In the genomic region with DNA sequence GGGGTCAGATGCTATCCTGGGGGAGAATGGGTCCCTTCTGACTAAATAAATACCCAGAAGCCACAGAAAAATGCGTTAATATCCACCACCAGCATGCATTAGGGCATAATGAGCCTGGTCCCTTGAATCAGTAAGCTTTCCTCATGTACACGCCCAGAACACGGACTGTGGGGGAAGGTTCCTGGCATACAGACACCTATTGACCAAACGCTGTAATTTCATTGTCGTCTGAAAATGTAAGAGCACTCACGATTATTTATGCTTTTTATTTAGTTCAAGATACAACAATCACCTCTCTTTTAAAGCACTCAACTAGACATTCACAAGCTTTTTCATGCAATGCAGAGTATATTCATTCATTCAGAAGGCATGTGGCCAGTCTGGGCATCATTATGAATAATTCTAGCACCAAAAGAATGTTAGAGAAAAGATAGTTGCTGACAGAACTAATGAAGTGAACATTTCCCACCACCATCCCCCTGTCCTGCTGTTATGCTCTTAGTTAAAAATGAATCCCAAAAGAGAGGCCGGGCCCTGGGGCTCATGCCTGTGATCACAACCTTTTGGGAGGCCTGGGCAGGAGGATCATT, we compare ENCODE assay signal across 16 cellular contexts.
DNase-seq lines count a peak whose midpoint lies in the region; ATAC-seq and TF ChIP-seq lines count a peak whose summit lies in the region.
"Had no signal": no experiment of that assay in that cellular context is flagged by ENCODE, and none has a peak within 500 bp of the region (broad histone marks: within the 10 kb centered on the region; RNA-seq: fewer than 3 reads in every experiment).

No MANE protein-coding gene starts in this region.

- no peak overlapping the region for H3K4me2 ChIP-seq in GM23248 (ENCODE audit: unreplicated experiment)
- H3K4me2 ChIP-seq: BLaER1 had no signal

- H3K27ac ChIP-seq in GM23248 (peak overlapping the region; percentile 93), iPS-20b (ENCODE audit: low read length) (no peak overlapping the region), skeletal muscle tissue (ENCODE audit: low read depth, low read length) (no peak overlapping the region)
- no peak overlapping the region for H3K27ac ChIP-seq in CD8-positive, alpha-beta T cell (ENCODE audit: low read depth, low read length)
- H3K27ac ChIP-seq: BLaER1, parathyroid adenoma had no signal

- in situ Hi-C loops in GM23248 (cut with MboI), result no loop called here

- no peaks in the 10 kb centered on the region for H3K36me3 ChIP-seq in GM23248 (ENCODE audit: low read depth)
- H3K36me3 ChIP-seq in iPS-20b (ENCODE audit: insufficient read depth, low read depth, low read length), result no peaks in the 10 kb centered on the region
- H3K36me3 ChIP-seq in skeletal muscle tissue (ENCODE audit: control insufficient read depth in 3 of 3, insufficient read depth in 3 of 3, low read length in 3 of 3), result peaks cover 36 to 41% (median 37%) of the 10 kb centered on the region in 3 donors
- no peaks in the 10 kb centered on the region for H3K36me3 ChIP-seq in CD8-positive, alpha-beta T cell (ENCODE audit: insufficient read depth, low read length)

- no peaks in the 10 kb centered on the region for H3K9me3 Mint-ChIP-seq in CD8-positive, alpha-beta T cell
- H3K9me3 Mint-ChIP-seq: activated T-helper 17 cell treated with anti-CD3 and anti-CD28 coated beads, Interleukin-2, amount 50 U/mL, for 72 hours; T-cell; WTC11 had no signal

- no peaks in the 10 kb centered on the region for H3K79me2 ChIP-seq in GM23248 (ENCODE audit: insufficient read depth)

- CTCF ChIA-PET in CD8-positive, alpha-beta T cell (lab: Charles Lee), result interaction anchor here (0.8 kb wide), 1 partner anchor 10 kb away, joined by 3 read pairs; no protein-coding TSS in a partner anchor

- peaks cover 32% of the 10 kb centered on the region for H3F3A ChIP-seq in GM23248 (ENCODE audit: insufficient read depth)

- H3K9me2 ChIP-seq in GM23248 (ENCODE audit: insufficient read depth), result no peaks in the 10 kb centered on the region

- no peaks in the 10 kb centered on the region for H3K27me3 ChIP-seq in GM23248 (replicated peaks; ENCODE audit: insufficient read depth)
- H3K27me3 ChIP-seq in iPS-20b (ENCODE audit: insufficient read depth, low read length), result no peaks in the 10 kb centered on the region
- H3K27me3 ChIP-seq in skeletal muscle tissue (ENCODE audit: control insufficient read depth in 3 of 3, insufficient read depth in 3 of 3, low read length in 3 of 3), result no peaks in the 10 kb centered on the region
- no peaks in the 10 kb centered on the region for H3K27me3 ChIP-seq in CD8-positive, alpha-beta T cell (ENCODE audit: insufficient read depth, low read length)
- H3K27me3 ChIP-seq: BLaER1 had no signal

- no peaks in the 10 kb centered on the region for H3K27me3 Mint-ChIP-seq in CD8-positive, alpha-beta T cell (ENCODE audit: low read depth)
- H3K27me3 Mint-ChIP-seq: activated T-helper 17 cell treated with anti-CD3 and anti-CD28 coated beads, Interleukin-2, amount 50 U/mL, for 72 hours; T-cell had no signal

- H3K9me3 ChIP-seq in GM23248 (ENCODE audit: low read depth) (no peaks in the 10 kb centered on the region), iPS-20b (ENCODE audit: insufficient read depth, low read depth, low read length) (no peaks in the 10 kb centered on the region), skeletal muscle tissue (ENCODE audit: control insufficient read depth in 3 of 3, low read length in 3 of 3) (no peaks in the 10 kb centered on the region)
- no peaks in the 10 kb centered on the region for H3K9me3 ChIP-seq in CD8-positive, alpha-beta T cell (ENCODE audit: low read length)
- H3K9me3 ChIP-seq: BLaER1 had no signal

- intact Hi-C loops in CD8-positive, alpha-beta T cell (cut with DNase I, micrococcal nuclease), result no loop called here

- no peak overlapping the region for H3K4me3 Mint-ChIP-seq in CD8-positive, alpha-beta T cell
- H3K4me3 Mint-ChIP-seq: activated T-helper 17 cell treated with anti-CD3 and anti-CD28 coated beads, Interleukin-2, amount 50 U/mL, for 72 hours; T-cell; WTC11 had no signal

- H3K4me1 ChIP-seq in GM23248 (ENCODE audit: insufficient read depth) (peaks cover 30% of the 10 kb centered on the region), iPS-20b (ENCODE audit: insufficient read depth, low read length) (peaks cover 18% of the 10 kb centered on the region), skeletal muscle tissue (ENCODE audit: control insufficient read depth in 3 of 3, insufficient read depth in 3 of 3, low read length in 3 of 3) (peaks cover 50 to 78% (median 67%) of the 10 kb centered on the region in 3 donors)
- no peaks in the 10 kb centered on the region for H3K4me1 ChIP-seq in CD8-positive, alpha-beta T cell (ENCODE audit: insufficient read depth, low read length)

- H4K20me1 ChIP-seq in GM23248 (ENCODE audit: insufficient read depth), result no peaks in the 10 kb centered on the region
- H4K20me1 ChIP-seq: BLaER1 had no signal

- H3K36me3 Mint-ChIP-seq in CD8-positive, alpha-beta T cell, result peaks cover 44% of the 10 kb centered on the region

- DNase-seq in GM23248, result peak; percentile 54
- peak; percentile 6 for DNase-seq in NCI-H774 (lab: John Stamatoyannopoulos, UW)
- no peak for DNase-seq in stimulated activated CD4-positive, alpha-beta T cell treated with anti-CD3 and anti-CD28 coated beads, Interleukin-12 subunit alpha, Interleukin-12 subunit beta, amount 100 ng/mL, for 4 hours
- no peak for DNase-seq in CD8-positive, alpha-beta T cell
- no peak for DNase-seq in GM19240 (ENCODE audit: insufficient read length, low spot score)
- DNase-seq: cortex of kidney, DMS53, NCI-H187 treated with DMSO at 0.1 percent for 48 hours, NCI-H748 treated with DMSO at 0.1 percent for 48 hours, T-cell had no signal

- H3K9ac ChIP-seq in GM23248, result no peak overlapping the region
- H3K9ac ChIP-seq in iPS-20b (ENCODE audit: low read depth, low read length), result no peak overlapping the region
- peak overlapping the region in 2 of 3 donors; percentile 16 to 33 for H3K9ac ChIP-seq in skeletal muscle tissue (ENCODE audit: low read depth in 1 of 3, low read length in 3 of 3)
- H3K9ac ChIP-seq: BLaER1, parathyroid adenoma had no signal

- no peak overlapping the region for H3K27ac Mint-ChIP-seq in CD8-positive, alpha-beta T cell
- H3K27ac Mint-ChIP-seq: activated T-helper 17 cell treated with anti-CD3 and anti-CD28 coated beads, Interleukin-2, amount 50 U/mL, for 72 hours; T-cell had no signal

- H3K4me3 ChIP-seq in GM23248 (no peak overlapping the region), iPS-20b (ENCODE audit: low read length) (0 out of 2 replicates have a peak overlapping the region, but pooled peaks have one; percentile 13), skeletal muscle tissue (ENCODE audit: low read length in 3 of 3) (no peak overlapping the region)
- H3K4me3 ChIP-seq in CD8-positive, alpha-beta T cell (ENCODE audit: low read depth, low read length), result no peak overlapping the region
- H3K4me3 ChIP-seq: BLaER1 had no signal

- 40 to 48% methylated on average over 7 of the region's 7 CpGs for WGBS in GM23248 (ENCODE audit: low coverage in 1 of 2, low lambda C conversion rate in 2 of 2, missing lambda C conversion rate in 2 of 2), 2 experiments

- H2AFZ ChIP-seq in GM23248, result no peak overlapping the region
- H2AFZ ChIP-seq: parathyroid adenoma had no signal

- no peak for ATAC-seq in CD8-positive, alpha-beta T cell
- ATAC-seq: activated T-helper 17 cell treated with anti-CD3 and anti-CD28 coated beads, Interleukin-2, amount 50 U/mL, for 72 hours; T-cell; WTC11 had no signal

- H3K4me1 Mint-ChIP-seq in CD8-positive, alpha-beta T cell (ENCODE audit: low read depth), result no peaks in the 10 kb centered on the region
- H3K4me1 Mint-ChIP-seq: activated T-helper 17 cell treated with anti-CD3 and anti-CD28 coated beads, Interleukin-2, amount 50 U/mL, for 72 hours had no signal

- POLR2A ChIA-PET in CD8-positive, alpha-beta T cell (lab: Charles Lee), result interaction anchor here (0.6 kb wide), 1 partner anchor 20 kb away, joined by 4 read pairs; no protein-coding TSS in a partner anchor

- no peak for TF ChIP-seq CTCF in CD8-positive, alpha-beta T cell (IDR thresholded peaks at IDR 0.05)

Comparison
In these comparisons a context has a peak if more than half of its experiments do, and no peak if none do; other contexts are left out.
1. DNase-seq: peak in GM23248 (single experiment) and NCI-H774 (single experiment); none in stimulated activated CD4-positive, alpha-beta T cell treated with anti-CD3 and anti-CD28 coated beads, Interleukin-12 subunit alpha, Interleukin-12 subunit beta, amount 100 ng/mL, for 4 hours (single experiment), CD8-positive, alpha-beta T cell (0 of 7) and GM19240 (single experiment).
2. H3K9ac ChIP-seq: peak in skeletal muscle tissue (2 of 3); none in GM23248 (single experiment) and iPS-20b (single experiment).